ENCODE assay signal across 10 cellular contexts in genomic region chr1:7993593-7994479, GRCh38.
DNase-seq lines count a peak whose midpoint lies in the region; ATAC-seq and TF ChIP-seq lines count a peak whose summit lies in the region.
"Had no signal": no experiment of that assay in that cellular context is flagged by ENCODE, and none has a peak within 500 bp of the region (broad histone marks: within the 10 kb centered on the region; RNA-seq: fewer than 3 reads in every experiment).

No MANE protein-coding gene starts in this region.

- peaks cover 19% of the 10 kb centered on the region for H3K4me1 Mint-ChIP-seq in nephron progenitor cell

- peaks cover 9% of the 10 kb centered on the region for H3K9me3 Mint-ChIP-seq in nephron progenitor cell

- H3K4me3 Mint-ChIP-seq in nephron progenitor cell: no peak overlapping the region

- H3K27ac Mint-ChIP-seq in nephron progenitor cell: peak overlapping the region; percentile 7

- H3K27me3 Mint-ChIP-seq in nephron progenitor cell (ENCODE audit: low read depth, poor library complexity): peaks cover 3% of the 10 kb centered on the region

- ATAC-seq in GM18520 (IDR thresholded peaks at IDR 0.05; ENCODE audit: unreplicated experiment) (peak; percentile 78), HG02884 (IDR thresholded peaks at IDR 0.05; ENCODE audit: unreplicated experiment) (no peak)

- H3K4me3 ChIP-seq in HFF-Myc (replicated peaks; ENCODE audit: low read depth, low read length): no peak overlapping the region
- H3K4me3 ChIP-seq: uterus had no signal

- DNase-seq in HFF-Myc (ENCODE audit: extremely low read depth, low read depth): peak; percentile 48
- DNase-seq in NOMO-1 treated with DMSO at 0.1 percent for 48 hours (lab: John Stamatoyannopoulos, UW; ENCODE audit: unreplicated experiment): peak; percentile 57
- DNase-seq in nephron progenitor cell: no peak
- no peak for DNase-seq in stimulated activated CD4-positive, alpha-beta T cell treated with anti-CD3 and anti-CD28 coated beads, Interleukin-15, amount 100 ng/mL, for 24 hours
- no peak for DNase-seq in activated gamma-delta T cell (lab: John Stamatoyannopoulos, UW)
- no peak for DNase-seq in NCI-H1105 (lab: John Stamatoyannopoulos, UW)
- DNase-seq: NCI-H146, uterus had no signal

- H3K36me3 Mint-ChIP-seq in nephron progenitor cell (ENCODE audit: low read depth): peaks cover 38% of the 10 kb centered on the region

- TF ChIP-seq CTCF in HFF-Myc (IDR thresholded peaks at IDR 0.05; ENCODE audit: low read depth, low read length, missing control alignments) (no peak), nephron progenitor cell (IDR thresholded peaks at IDR 0.05) (no peak)

Comparison
In these comparisons a context has a peak if more than half of its experiments do, and no peak if none do; other contexts are left out.
1. DNase-seq: peak in HFF-Myc (single experiment) and NOMO-1 treated with DMSO at 0.1 percent for 48 hours (single experiment); none in nephron progenitor cell (single experiment), stimulated activated CD4-positive, alpha-beta T cell treated with anti-CD3 and anti-CD28 coated beads, Interleukin-15, amount 100 ng/mL, for 24 hours (single experiment), activated gamma-delta T cell (single experiment) and NCI-H1105 (single experiment).